ENCODE assay signal across 26 cellular contexts in genomic region chr7:115793958-115794702, GRCh38.
"Had no signal": no experiment of that assay in that cellular context is flagged by ENCODE, and none has a peak within 500 bp of the region (broad histone marks: within the 10 kb centered on the region; RNA-seq: fewer than 3 reads in every experiment).

No MANE protein-coding gene starts in this region.

- ATAC-seq: effector memory CD8-positive, alpha-beta T cell; esophagus mucosa; foreskin keratinocyte; gastrocnemius medialis; gastroesophageal sphincter; heart left ventricle; heart right ventricle had no signal

- DNase-seq: colonic mucosa; cortex of kidney; dermis blood vessel endothelial cell; dorsolateral prefrontal cortex; effector CD4-positive, alpha-beta T cell; effector CD8-positive, alpha-beta T cell; effector memory CD4-positive, alpha-beta T cell; effector memory CD8-positive, alpha-beta T cell; endodermal cell; erythroblast; esophagus squamous epithelium; foreskin fibroblast; foreskin keratinocyte; foreskin melanocyte; gastrocnemius medialis; glutamatergic neuron; head of caudate nucleus; heart left ventricle; heart right ventricle had no signal

- H3K4me3 Mint-ChIP-seq: dendritic cell treated with granulocyte-macrophage colony-stimulating factor and Interleukin-4, amounts not matched to agents 40 ng/mL and 50 ng/mL, for 4 days; effector memory CD8-positive, alpha-beta T cell; endodermal cell had no signal

- H3K36me3 ChIP-seq: colonic mucosa, esophagus muscularis mucosa, esophagus squamous epithelium, gastrocnemius medialis, gastroesophageal sphincter, heart left ventricle, heart right ventricle had no signal

- H3K27ac Mint-ChIP-seq: dendritic cell treated with granulocyte-macrophage colony-stimulating factor and Interleukin-4, amounts not matched to agents 40 ng/mL and 50 ng/mL, for 4 days; effector memory CD8-positive, alpha-beta T cell; endodermal cell had no signal

- H3K9me3 ChIP-seq: colonic mucosa, esophagus muscularis mucosa, gastrocnemius medialis, heart left ventricle had no signal

- H3K79me2 ChIP-seq: hepatocyte had no signal

- H3K4me1 ChIP-seq: colonic mucosa, esophagus muscularis mucosa, esophagus squamous epithelium, foreskin keratinocyte, gastrocnemius medialis, gastroesophageal sphincter, heart left ventricle, heart right ventricle had no signal

- H3K27ac ChIP-seq: colonic mucosa, coronary artery, dorsolateral prefrontal cortex, epithelial cell of prostate, esophagus muscularis mucosa, esophagus squamous epithelium, foreskin keratinocyte, gastrocnemius medialis, gastroesophageal sphincter, heart left ventricle, heart right ventricle, hepatocyte had no signal

- H3K27me3 Mint-ChIP-seq: dendritic cell treated with granulocyte-macrophage colony-stimulating factor and Interleukin-4, amounts not matched to agents 40 ng/mL and 50 ng/mL, for 4 days; effector memory CD8-positive, alpha-beta T cell had no signal

- H2AFZ ChIP-seq: hepatocyte had no signal

- H3K4me2 ChIP-seq: hepatocyte had no signal

- H3K27me3 ChIP-seq: colonic mucosa, esophagus muscularis mucosa, esophagus squamous epithelium, gastrocnemius medialis, gastroesophageal sphincter, hepatocyte had no signal

- H3K4me3 ChIP-seq: colonic mucosa, coronary artery, dorsolateral prefrontal cortex, esophagus muscularis mucosa, esophagus squamous epithelium, gastrocnemius medialis, gastroesophageal sphincter, heart left ventricle, heart right ventricle, hepatocyte had no signal
